Comparison of ENCODE assay signal across 8 cellular contexts in the genomic region with DNA sequence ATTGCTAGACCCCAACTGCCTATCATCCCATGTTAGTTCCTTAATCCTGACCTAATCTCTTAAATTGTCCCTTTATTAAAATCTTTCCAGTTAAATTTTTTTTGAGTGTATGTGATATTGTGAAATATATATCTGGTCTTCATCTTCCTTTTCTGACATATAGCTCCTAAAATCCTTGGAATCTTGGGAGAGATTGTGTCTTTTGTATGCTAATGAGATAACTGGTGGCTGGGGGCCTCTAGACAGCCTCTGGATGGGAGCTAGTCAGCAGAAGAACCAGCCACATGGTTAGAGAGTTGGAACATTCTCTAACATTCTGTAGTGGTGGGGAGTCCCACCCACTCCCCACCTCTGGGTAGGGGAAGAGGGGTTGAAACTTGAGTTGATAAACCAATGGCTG. TPM values are rescaled to one million over a fixed set of nuclear protein-coding genes. Genes with fewer than 3 reads are reported as not detected.
"Had no signal": no experiment of that assay in that cellular context is flagged by ENCODE, and none has a peak within 500 bp of the region (broad histone marks: within the 10 kb centered on the region; RNA-seq: fewer than 3 reads in every experiment).

No MANE protein-coding gene starts in this region.

- H3K27ac Mint-ChIP-seq: GM23338, H9 had no signal

- H3K4me3 Mint-ChIP-seq: GM23338, H9 had no signal

- H3K27ac ChIP-seq: HL-60 had no signal

- H2AFZ ChIP-seq: GM23338 had no signal

- DNase-seq: H9, HCEC 1CT, IMR-90 had no signal

- ATAC-seq: GM23338 had no signal

- H3K9me3 Mint-ChIP-seq: GM23338, H9 had no signal

- H3K4me3 ChIP-seq: GM23338 had no signal

- H3K4me2 ChIP-seq: GM23338 had no signal

- FAIRE-seq: H1, H54 had no signal

RNA-seq across cellular contexts. Expression of gene CCL19, which starts 3.7 kb away (rescaled TPM):
- total RNA-seq: GM23338, H1, H9, HT1080, IMR-90 had no signal
- polyA plus RNA-seq: GM23338, H1, IMR-90 had no signal

RNA-seq across cellular contexts. Expression of gene CCL21, which starts 15.1 kb away (rescaled TPM):
- total RNA-seq: GM23338, H1, H9, HT1080, IMR-90 had no signal
- polyA plus RNA-seq: GM23338, H1, IMR-90 had no signal

RNA-seq across cellular contexts. Expression of gene CCL27, which starts 32.4 kb away (rescaled TPM):
- total RNA-seq: GM23338, H1 had no signal
- polyA plus RNA-seq: GM23338 had no signal
